Comparison of ENCODE assay signal across 12 cellular contexts in the genomic region with DNA sequence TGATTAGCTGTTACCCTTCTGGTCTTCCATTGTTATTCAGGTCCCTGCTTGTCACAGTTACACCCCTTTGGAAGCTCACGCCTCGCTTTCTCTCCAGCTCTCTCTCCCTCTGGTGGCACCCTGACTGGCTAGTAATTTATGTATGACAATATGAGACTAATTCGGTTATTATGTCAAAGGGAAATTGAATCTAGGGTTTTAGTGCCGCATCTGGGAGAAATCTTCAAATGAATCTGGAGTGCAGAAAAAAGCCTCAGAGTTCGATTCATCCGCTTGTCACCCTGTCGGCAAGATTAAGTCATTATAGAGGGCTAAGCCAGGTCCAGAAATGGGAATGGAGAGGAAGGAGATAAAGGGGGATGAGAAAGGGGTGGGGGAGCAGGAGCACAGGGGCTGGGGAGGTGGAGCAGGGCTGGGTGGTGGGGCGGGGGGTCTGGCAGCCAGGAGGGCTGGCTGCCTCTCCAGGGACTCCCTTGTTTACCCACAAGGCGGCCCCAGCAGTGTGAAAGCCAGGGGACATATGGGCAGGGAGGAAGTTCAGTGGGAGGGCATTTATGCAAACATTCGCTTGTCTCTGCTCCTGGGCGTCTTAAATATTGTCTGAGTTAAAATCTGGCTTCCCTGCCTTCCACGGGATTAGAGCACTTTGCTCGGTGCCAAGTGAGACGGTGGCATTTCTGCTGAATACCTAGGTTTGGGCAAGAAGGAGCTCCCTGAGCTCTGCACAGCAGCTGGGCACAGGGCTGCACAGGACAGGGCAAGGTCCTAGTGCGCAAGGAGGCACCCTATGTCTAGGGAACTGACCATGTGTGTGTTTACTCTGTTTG.
DNase-seq lines count a peak whose midpoint lies in the region; ATAC-seq and TF ChIP-seq lines count a peak whose summit lies in the region.
"Had no signal": no experiment of that assay in that cellular context is flagged by ENCODE, and none has a peak within 500 bp of the region (broad histone marks: within the 10 kb centered on the region; RNA-seq: fewer than 3 reads in every experiment).

No MANE protein-coding gene starts in this region.

- H4K20me1 ChIP-seq in PC-9 (ENCODE audit: insufficient read depth): no peaks in the 10 kb centered on the region

- no peaks in the 10 kb centered on the region for H3K9me2 ChIP-seq in PC-9 (ENCODE audit: insufficient read depth)

- POLR2A ChIA-PET in PC-9 (lab: Charles Lee; ENCODE audit: unreplicated experiment): interaction anchor here (0.6 kb wide), 1 partner anchor 476 kb away, joined by 6 read pairs; no protein-coding TSS in a partner anchor

- no peaks in the 10 kb centered on the region for H3K79me2 ChIP-seq in PC-9 (ENCODE audit: low read depth)

- intact Hi-C loops in PC-9 (cut with micrococcal nuclease; ENCODE audit: unreplicated experiment): loop anchor here (2.0 kb wide), 1 partner anchor 211 kb away; no protein-coding TSS in a partner anchor

- H3K4me1 ChIP-seq in PC-9 (replicated peaks; ENCODE audit: insufficient read depth) (peaks cover 56% of the 10 kb centered on the region), foreskin keratinocyte (no peaks in the 10 kb centered on the region)
- H3K4me1 ChIP-seq: gastrocnemius medialis had no signal

- H3K9me3 ChIP-seq in PC-9 (ENCODE audit: insufficient read depth, low read depth): no peaks in the 10 kb centered on the region
- H3K9me3 ChIP-seq: gastrocnemius medialis had no signal

- H3K36me3 Mint-ChIP-seq in natural killer cell treated with Interleukin-12 subunit alpha and Interleukin-12 subunit beta and Interleukin-15 and Interleukin-18, amount 100 ng/mL, for 72 hours: no peaks in the 10 kb centered on the region

- TF ChIP-seq CTCF in PC-9 (conservative IDR thresholded peaks at IDR 0.05) (no peak), foreskin keratinocyte (conservative IDR thresholded peaks at IDR 0.05) (peak; percentile 24)

- no peak overlapping the region for H3K4me3 ChIP-seq in PC-9
- H3K4me3 ChIP-seq: gastrocnemius medialis had no signal

- peak; percentile 9 for DNase-seq in SKM-1 treated with dmso at 0.1 percent for 144 hours (lab: John Stamatoyannopoulos, UW; ENCODE audit: unreplicated experiment)
- DNase-seq in SKM-1 (lab: John Stamatoyannopoulos, UW; ENCODE audit: unreplicated experiment): no peak
- DNase-seq in PC-9: no peak
- peak in 1 of 2 donors; percentile 4 for DNase-seq in foreskin keratinocyte
- DNase-seq in ureter (ENCODE audit: low spot score): peak; percentile 56
- DNase-seq in natural killer cell treated with Interleukin-12 subunit alpha and Interleukin-12 subunit beta and Interleukin-15 and Interleukin-18, amount 100 ng/mL, for 72 hours (ENCODE audit: low spot score): no peak
- DNase-seq in central memory CD4-positive, alpha-beta T cell: no peak
- DNase-seq in islet precursor cell: no peak
- DNase-seq: activated naive CD8-positive, alpha-beta T cell treated with anti-CD3 and anti-CD28 coated beads, Interleukin-2, amount 50 U/mL, for 24 hours; activated T-cell treated with anti-CD3 and anti-CD28 coated beads for 4 hours; gastrocnemius medialis; NCI-H2029 had no signal

- H3F3A ChIP-seq in PC-9 (ENCODE audit: insufficient read depth, low read depth): peaks cover 20% of the 10 kb centered on the region; the same call in 1 of the 2 replicates

- H3K4me3 Mint-ChIP-seq in natural killer cell treated with Interleukin-12 subunit alpha and Interleukin-12 subunit beta and Interleukin-15 and Interleukin-18, amount 100 ng/mL, for 72 hours: no peak overlapping the region
- H3K4me3 Mint-ChIP-seq: activated naive CD8-positive, alpha-beta T cell treated with anti-CD3 and anti-CD28 coated beads, Interleukin-2, amount 50 U/mL, for 24 hours had no signal

- H3K27ac Mint-ChIP-seq in natural killer cell treated with Interleukin-12 subunit alpha and Interleukin-12 subunit beta and Interleukin-15 and Interleukin-18, amount 100 ng/mL, for 72 hours: no peak overlapping the region
- H3K27ac Mint-ChIP-seq: activated naive CD8-positive, alpha-beta T cell treated with anti-CD3 and anti-CD28 coated beads, Interleukin-2, amount 50 U/mL, for 24 hours had no signal

- H3K27ac ChIP-seq in PC-9 (peak overlapping the region; percentile 62), foreskin keratinocyte (no peak overlapping the region)
- H3K27ac ChIP-seq: gastrocnemius medialis had no signal

- H3K4me2 ChIP-seq in PC-9: peak overlapping the region; percentile 74

- ATAC-seq in foreskin keratinocyte: no peak
- no peak for ATAC-seq in natural killer cell treated with Interleukin-12 subunit alpha and Interleukin-12 subunit beta and Interleukin-15 and Interleukin-18, amount 100 ng/mL, for 72 hours
- ATAC-seq: activated naive CD8-positive, alpha-beta T cell treated with anti-CD3 and anti-CD28 coated beads, Interleukin-2, amount 50 U/mL, for 24 hours; gastrocnemius medialis had no signal

- H3K9me3 Mint-ChIP-seq in natural killer cell treated with Interleukin-12 subunit alpha and Interleukin-12 subunit beta and Interleukin-15 and Interleukin-18, amount 100 ng/mL, for 72 hours: no peaks in the 10 kb centered on the region
- H3K9me3 Mint-ChIP-seq: activated naive CD8-positive, alpha-beta T cell treated with anti-CD3 and anti-CD28 coated beads, Interleukin-2, amount 50 U/mL, for 24 hours had no signal

- CTCF ChIA-PET in PC-9 (lab: Charles Lee): no interaction called here

- H3K27me3 Mint-ChIP-seq in natural killer cell treated with Interleukin-12 subunit alpha and Interleukin-12 subunit beta and Interleukin-15 and Interleukin-18, amount 100 ng/mL, for 72 hours: peaks cover 21 to 39% of the 10 kb centered on the region in 2 donors

- BruUV-seq in PC-9 (replicated peaks; lab: Mats Ljungman, UMichigan): no TSS peak

- no peaks in the 10 kb centered on the region for H3K4me1 Mint-ChIP-seq in natural killer cell treated with Interleukin-12 subunit alpha and Interleukin-12 subunit beta and Interleukin-15 and Interleukin-18, amount 100 ng/mL, for 72 hours (ENCODE audit: low read depth in 2 of 2)
- H3K4me1 Mint-ChIP-seq: activated naive CD8-positive, alpha-beta T cell treated with anti-CD3 and anti-CD28 coated beads, Interleukin-2, amount 50 U/mL, for 24 hours had no signal

- peak overlapping the region; percentile 44 for H2AFZ ChIP-seq in PC-9

- H3K27me3 ChIP-seq in PC-9 (ENCODE audit: insufficient read depth, low read depth) (no peaks in the 10 kb centered on the region), foreskin keratinocyte (peaks cover 73% of the 10 kb centered on the region)

- H3K36me3 ChIP-seq in PC-9 (ENCODE audit: low read depth): no peaks in the 10 kb centered on the region
- H3K36me3 ChIP-seq: gastrocnemius medialis had no signal

Comparison
In these comparisons a context has a peak if more than half of its experiments do, and no peak if none do; other contexts are left out.
1. DNase-seq: peak in SKM-1 treated with dmso at 0.1 percent for 144 hours (single experiment) and ureter (single experiment); none in SKM-1 (single experiment), PC-9 (0 of 2), natural killer cell treated with Interleukin-12 subunit alpha and Interleukin-12 subunit beta and Interleukin-15 and Interleukin-18, amount 100 ng/mL, for 72 hours (single experiment), central memory CD4-positive, alpha-beta T cell (single experiment) and islet precursor cell (single experiment).